ENCODE assay signal across 1 cellular context in the genomic region with DNA sequence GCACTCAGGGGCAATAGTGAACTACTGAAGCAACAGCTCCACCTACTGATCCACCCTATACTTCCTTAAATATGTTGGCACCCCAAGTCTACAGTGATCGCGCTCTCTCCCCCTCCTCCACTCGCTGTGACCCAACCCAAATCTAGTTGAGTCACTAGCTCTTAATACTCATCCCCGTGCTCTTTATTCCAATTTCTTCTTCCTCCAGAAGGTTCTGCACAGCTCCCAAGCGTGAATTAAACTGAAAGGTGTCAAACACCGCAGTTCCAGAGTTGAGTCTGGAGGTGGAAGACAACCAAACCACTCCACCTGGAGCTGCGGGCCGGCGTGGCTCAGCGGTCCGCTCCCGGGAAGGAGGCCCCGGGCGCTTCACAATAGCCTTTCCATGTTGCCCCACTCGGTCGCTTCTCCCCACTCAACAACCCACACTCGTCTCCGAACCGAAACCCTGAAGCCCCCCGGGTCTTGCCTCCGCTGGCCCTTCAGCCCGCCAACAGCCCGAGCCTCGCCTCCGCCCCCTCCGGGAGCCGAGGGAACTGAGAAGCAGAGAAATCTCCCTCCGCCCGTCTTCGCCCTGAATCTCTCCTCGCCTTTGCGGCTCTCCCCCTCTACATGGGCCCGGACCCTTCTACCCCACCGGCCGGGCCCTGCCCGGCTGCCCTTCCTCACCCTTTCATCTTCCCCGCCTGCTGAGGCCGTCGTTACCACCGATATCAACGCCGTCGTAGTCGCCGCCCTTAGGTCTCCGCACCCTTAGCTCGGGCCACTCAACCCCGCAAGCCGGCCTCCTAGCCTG.
TF ChIP-seq lines count a peak whose summit lies in the region.

No MANE protein-coding gene starts in this region.

TF ChIP-seq in SK-N-SH, 30 proteins besides CTCF, POLR2A, EP300 and RAD21 (continued from another document):
- TF ChIP-seq, protein P1, sequence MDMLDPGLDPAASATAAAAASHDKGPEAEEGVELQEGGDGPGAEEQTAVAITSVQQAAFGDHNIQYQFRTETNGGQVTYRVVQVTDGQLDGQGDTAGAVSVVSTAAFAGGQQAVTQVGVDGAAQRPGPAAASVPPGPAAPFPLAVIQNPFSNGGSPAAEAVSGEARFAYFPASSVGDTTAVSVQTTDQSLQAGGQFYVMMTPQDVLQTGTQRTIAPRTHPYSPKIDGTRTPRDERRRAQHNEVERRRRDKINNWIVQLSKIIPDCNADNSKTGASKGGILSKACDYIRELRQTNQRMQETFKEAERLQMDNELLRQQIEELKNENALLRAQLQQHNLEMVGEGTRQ (IDR thresholded peaks at IDR 0.05; ENCODE audit: borderline replicate concordance, low read depth, low read length), result no peak
- TF ChIP-seq NRF1 (IDR thresholded peaks at IDR 0.05; ENCODE audit: low read depth, low read length), result no peak
- TF ChIP-seq YY1 (IDR thresholded peaks at IDR 0.05; ENCODE audit: low read depth), result no peak
- TF ChIP-seq, protein P2, sequence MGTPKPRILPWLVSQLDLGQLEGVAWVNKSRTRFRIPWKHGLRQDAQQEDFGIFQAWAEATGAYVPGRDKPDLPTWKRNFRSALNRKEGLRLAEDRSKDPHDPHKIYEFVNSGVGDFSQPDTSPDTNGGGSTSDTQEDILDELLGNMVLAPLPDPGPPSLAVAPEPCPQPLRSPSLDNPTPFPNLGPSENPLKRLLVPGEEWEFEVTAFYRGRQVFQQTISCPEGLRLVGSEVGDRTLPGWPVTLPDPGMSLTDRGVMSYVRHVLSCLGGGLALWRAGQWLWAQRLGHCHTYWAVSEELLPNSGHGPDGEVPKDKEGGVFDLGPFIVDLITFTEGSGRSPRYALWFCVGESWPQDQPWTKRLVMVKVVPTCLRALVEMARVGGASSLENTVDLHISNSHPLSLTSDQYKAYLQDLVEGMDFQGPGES (IDR thresholded peaks at IDR 0.05; ENCODE audit: low read depth, low read length), result no peak
- TF ChIP-seq GATA2 (CRISPR knock-in tag; IDR thresholded peaks at IDR 0.05), result no peak
- TF ChIP-seq MXI1 (IDR thresholded peaks at IDR 0.05; ENCODE audit: low read depth, low read length), result peak; percentile 47
- TF ChIP-seq POLR2AphosphoS5 (IDR thresholded peaks at IDR 0.05; ENCODE audit: low read depth, low read length), result no peak
- TF ChIP-seq GABPA (IDR thresholded peaks at IDR 0.05; ENCODE audit: low read depth), result no peak
- TF ChIP-seq, protein P3, sequence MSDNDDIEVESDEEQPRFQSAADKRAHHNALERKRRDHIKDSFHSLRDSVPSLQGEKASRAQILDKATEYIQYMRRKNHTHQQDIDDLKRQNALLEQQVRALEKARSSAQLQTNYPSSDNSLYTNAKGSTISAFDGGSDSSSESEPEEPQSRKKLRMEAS (IDR thresholded peaks at IDR 0.05; ENCODE audit: low read depth), result peak; percentile 44; the same call in 1 of the 2 replicates
- no peak for TF ChIP-seq FOXJ3 (CRISPR knock-in tag; IDR thresholded peaks at IDR 0.05)
- TF ChIP-seq, protein P4, sequence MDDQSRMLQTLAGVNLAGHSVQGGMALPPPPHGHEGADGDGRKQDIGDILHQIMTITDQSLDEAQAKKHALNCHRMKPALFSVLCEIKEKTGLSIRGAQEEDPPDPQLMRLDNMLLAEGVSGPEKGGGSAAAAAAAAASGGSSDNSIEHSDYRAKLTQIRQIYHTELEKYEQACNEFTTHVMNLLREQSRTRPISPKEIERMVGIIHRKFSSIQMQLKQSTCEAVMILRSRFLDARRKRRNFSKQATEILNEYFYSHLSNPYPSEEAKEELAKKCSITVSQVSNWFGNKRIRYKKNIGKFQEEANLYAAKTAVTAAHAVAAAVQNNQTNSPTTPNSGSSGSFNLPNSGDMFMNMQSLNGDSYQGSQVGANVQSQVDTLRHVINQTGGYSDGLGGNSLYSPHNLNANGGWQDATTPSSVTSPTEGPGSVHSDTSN (IDR thresholded peaks at IDR 0.05), result no peak
- no peak for TF ChIP-seq ELF1 (IDR thresholded peaks at IDR 0.05)
- TF ChIP-seq NFIC (IDR thresholded peaks at IDR 0.05; ENCODE audit: borderline replicate concordance), result no peak
- TF ChIP-seq SMC3 (IDR thresholded peaks at IDR 0.05; ENCODE audit: low read depth, low read length), result peak; percentile 42; the same call in 1 of the 2 replicates
- no peak for TF ChIP-seq RCOR1 (IDR thresholded peaks at IDR 0.05; ENCODE audit: low read length)
- TF ChIP-seq SIN3A (IDR thresholded peaks at IDR 0.05; ENCODE audit: borderline replicate concordance, low read depth, low read length), result peak; percentile 26; the same call in 1 of the 2 replicates
- TF ChIP-seq EZH2phosphoT487 (IDR thresholded peaks at IDR 0.05; ENCODE audit: borderline replicate concordance, low read depth), result no peak
- TF ChIP-seq, protein P5, sequence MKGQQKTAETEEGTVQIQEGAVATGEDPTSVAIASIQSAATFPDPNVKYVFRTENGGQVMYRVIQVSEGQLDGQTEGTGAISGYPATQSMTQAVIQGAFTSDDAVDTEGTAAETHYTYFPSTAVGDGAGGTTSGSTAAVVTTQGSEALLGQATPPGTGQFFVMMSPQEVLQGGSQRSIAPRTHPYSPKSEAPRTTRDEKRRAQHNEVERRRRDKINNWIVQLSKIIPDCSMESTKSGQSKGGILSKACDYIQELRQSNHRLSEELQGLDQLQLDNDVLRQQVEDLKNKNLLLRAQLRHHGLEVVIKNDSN (IDR thresholded peaks at IDR 0.05; ENCODE audit: borderline replicate concordance, low read depth), result no peak
- TF ChIP-seq RFX5 (IDR thresholded peaks at IDR 0.05; ENCODE audit: low read length), result no peak
- no peak for TF ChIP-seq RXRA (IDR thresholded peaks at IDR 0.05; ENCODE audit: borderline replicate concordance, low read depth)
- TF ChIP-seq, protein P6, sequence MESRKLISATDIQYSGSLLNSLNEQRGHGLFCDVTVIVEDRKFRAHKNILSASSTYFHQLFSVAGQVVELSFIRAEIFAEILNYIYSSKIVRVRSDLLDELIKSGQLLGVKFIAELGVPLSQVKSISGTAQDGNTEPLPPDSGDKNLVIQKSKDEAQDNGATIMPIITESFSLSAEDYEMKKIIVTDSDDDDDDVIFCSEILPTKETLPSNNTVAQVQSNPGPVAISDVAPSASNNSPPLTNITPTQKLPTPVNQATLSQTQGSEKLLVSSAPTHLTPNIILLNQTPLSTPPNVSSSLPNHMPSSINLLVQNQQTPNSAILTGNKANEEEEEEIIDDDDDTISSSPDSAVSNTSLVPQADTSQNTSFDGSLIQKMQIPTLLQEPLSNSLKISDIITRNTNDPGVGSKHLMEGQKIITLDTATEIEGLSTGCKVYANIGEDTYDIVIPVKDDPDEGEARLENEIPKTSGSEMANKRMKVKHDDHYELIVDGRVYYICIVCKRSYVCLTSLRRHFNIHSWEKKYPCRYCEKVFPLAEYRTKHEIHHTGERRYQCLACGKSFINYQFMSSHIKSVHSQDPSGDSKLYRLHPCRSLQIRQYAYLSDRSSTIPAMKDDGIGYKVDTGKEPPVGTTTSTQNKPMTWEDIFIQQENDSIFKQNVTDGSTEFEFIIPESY (IDR thresholded peaks at IDR 0.05; ENCODE audit: borderline replicate concordance, low read depth), result no peak
